ENCODE assay signal across 10 cellular contexts in genomic region chr10:89888647-89889046, GRCh38.
DNase-seq lines count a peak whose midpoint lies in the region; ATAC-seq and TF ChIP-seq lines count a peak whose summit lies in the region.
"Had no signal": no experiment of that assay in that cellular context is flagged by ENCODE, and none has a peak within 500 bp of the region (broad histone marks: within the 10 kb centered on the region; RNA-seq: fewer than 3 reads in every experiment).

No MANE protein-coding gene starts in this region.

- H4K20me1 ChIP-seq in OCI-LY3 (ENCODE audit: insufficient read depth, low read length) = no peaks in the 10 kb centered on the region
- H4K20me1 ChIP-seq in Karpas-422 (ENCODE audit: insufficient read depth, low read depth, low read length) = no peaks in the 10 kb centered on the region

- no peaks in the 10 kb centered on the region for H3K4me1 Mint-ChIP-seq in activated T-helper 1 cell treated with anti-CD3 and anti-CD28 coated beads, Interleukin-12 subunit alpha, Interleukin-12 subunit beta, Interleukin-2, Interleukin-4 antibody, amounts not matched to agents 30 ng/mL and 10 ng/mL and 1 ng/mL, durations not matched to agents 14 hours and 24 hours and 36 hours (ENCODE audit: low read depth)

- H3K27ac Mint-ChIP-seq in activated T-helper 1 cell treated with anti-CD3 and anti-CD28 coated beads, Interleukin-12 subunit alpha, Interleukin-12 subunit beta, Interleukin-2, Interleukin-4 antibody, amounts not matched to agents 30 ng/mL and 10 ng/mL and 1 ng/mL, durations not matched to agents 14 hours and 24 hours and 36 hours = no peak overlapping the region
- H3K27ac Mint-ChIP-seq: activated naive CD8-positive, alpha-beta T cell treated with anti-CD3 and anti-CD28 coated beads, Interleukin-2, amount 50 U/mL, for 24 hours had no signal

- no peaks in the 10 kb centered on the region for H3K9me3 ChIP-seq in right atrium auricular region
- H3K9me3 ChIP-seq in OCI-LY3 (ENCODE audit: insufficient read depth, low read length) = no peaks in the 10 kb centered on the region
- no peaks in the 10 kb centered on the region for H3K9me3 ChIP-seq in Karpas-422 (ENCODE audit: low read length)

- H3K9ac ChIP-seq in OCI-LY3 (ENCODE audit: low read length) = peak overlapping the region; percentile 96
- H3K9ac ChIP-seq in Karpas-422 (ENCODE audit: low read length) = no peak overlapping the region

- H3K9me3 Mint-ChIP-seq in activated T-helper 1 cell treated with anti-CD3 and anti-CD28 coated beads, Interleukin-12 subunit alpha, Interleukin-12 subunit beta, Interleukin-2, Interleukin-4 antibody, amounts not matched to agents 30 ng/mL and 10 ng/mL and 1 ng/mL, durations not matched to agents 14 hours and 24 hours and 36 hours = no peaks in the 10 kb centered on the region
- H3K9me3 Mint-ChIP-seq: activated naive CD8-positive, alpha-beta T cell treated with anti-CD3 and anti-CD28 coated beads, Interleukin-2, amount 50 U/mL, for 24 hours had no signal

- DNase-seq in Right ventricle myocardium superior (no peak), right atrium auricular region (ENCODE audit: low spot score) (no peak), Karpas-422 (no peak), NCI-H774 (lab: John Stamatoyannopoulos, UW) (no peak), mucosa of gallbladder (ENCODE audit: low spot score) (no peak)
- DNase-seq in activated T-helper 1 cell treated with anti-CD3 and anti-CD28 coated beads, Interleukin-12 subunit alpha, Interleukin-12 subunit beta, Interleukin-2, Interleukin-4 antibody, amounts not matched to agents 30 ng/mL and 10 ng/mL and 1 ng/mL, durations not matched to agents 14 hours and 24 hours and 36 hours (ENCODE audit: low spot score) = no peak
- DNase-seq: activated naive CD8-positive, alpha-beta T cell treated with anti-CD3 and anti-CD28 coated beads, Interleukin-2, amount 50 U/mL, for 24 hours; T-helper 2 cell had no signal

- H3K36me3 Mint-ChIP-seq in activated T-helper 1 cell treated with anti-CD3 and anti-CD28 coated beads, Interleukin-12 subunit alpha, Interleukin-12 subunit beta, Interleukin-2, Interleukin-4 antibody, amounts not matched to agents 30 ng/mL and 10 ng/mL and 1 ng/mL, durations not matched to agents 14 hours and 24 hours and 36 hours (ENCODE audit: low read depth) = no peaks in the 10 kb centered on the region

- H3K4me1 ChIP-seq in right atrium auricular region (no peaks in the 10 kb centered on the region), OCI-LY3 (ENCODE audit: low read length) (peaks cover 66% of the 10 kb centered on the region), Karpas-422 (ENCODE audit: low read length) (peaks cover 7% of the 10 kb centered on the region)

- peak overlapping the region; percentile 82 for H3K4me2 ChIP-seq in OCI-LY3 (ENCODE audit: low read length)
- no peak overlapping the region for H3K4me2 ChIP-seq in Karpas-422 (ENCODE audit: low read depth, low read length, poor library complexity, severe bottlenecking)

- H3K36me3 ChIP-seq in right atrium auricular region (no peaks in the 10 kb centered on the region), OCI-LY3 (replicated peaks; ENCODE audit: low read depth, low read length) (peaks cover 15% of the 10 kb centered on the region), Karpas-422 (ENCODE audit: insufficient read depth, low read length) (no peaks in the 10 kb centered on the region)

- TF ChIP-seq CTCF in right atrium auricular region (IDR thresholded peaks at IDR 0.05) (no peak), OCI-LY3 (IDR thresholded peaks at IDR 0.05; ENCODE audit: low read depth, low read length) (no peak)

- H3K4me3 Mint-ChIP-seq in activated T-helper 1 cell treated with anti-CD3 and anti-CD28 coated beads, Interleukin-12 subunit alpha, Interleukin-12 subunit beta, Interleukin-2, Interleukin-4 antibody, amounts not matched to agents 30 ng/mL and 10 ng/mL and 1 ng/mL, durations not matched to agents 14 hours and 24 hours and 36 hours = no peak overlapping the region
- H3K4me3 Mint-ChIP-seq: activated naive CD8-positive, alpha-beta T cell treated with anti-CD3 and anti-CD28 coated beads, Interleukin-2, amount 50 U/mL, for 24 hours had no signal

- peaks cover 12% of the 10 kb centered on the region for H3K27me3 Mint-ChIP-seq in activated T-helper 1 cell treated with anti-CD3 and anti-CD28 coated beads, Interleukin-12 subunit alpha, Interleukin-12 subunit beta, Interleukin-2, Interleukin-4 antibody, amounts not matched to agents 30 ng/mL and 10 ng/mL and 1 ng/mL, durations not matched to agents 14 hours and 24 hours and 36 hours (ENCODE audit: insufficient read depth)

- ATAC-seq in Right ventricle myocardium superior (ENCODE audit: poor library complexity) (peak; percentile 52), HG03025 (IDR thresholded peaks at IDR 0.05; ENCODE audit: low FRiP score, unreplicated experiment) (peak; percentile 67)
- ATAC-seq: activated naive CD8-positive, alpha-beta T cell treated with anti-CD3 and anti-CD28 coated beads, Interleukin-2, amount 50 U/mL, for 24 hours had no signal

- H3K4me3 ChIP-seq in right atrium auricular region (no peak overlapping the region), OCI-LY3 (ENCODE audit: low read length) (peak overlapping the region; percentile 67), Karpas-422 (ENCODE audit: low read length) (no peak overlapping the region)

- H2AFZ ChIP-seq in OCI-LY3 (ENCODE audit: low read depth, low read length) (no peak overlapping the region), Karpas-422 (ENCODE audit: low read length) (no peak overlapping the region)

- H3K79me2 ChIP-seq in OCI-LY3 (ENCODE audit: low read length) (no peaks in the 10 kb centered on the region), Karpas-422 (ENCODE audit: low read length) (no peaks in the 10 kb centered on the region)

- peak overlapping the region in 1 of 2 donors; percentile 11 for H3K27ac ChIP-seq in right atrium auricular region
- H3K27ac ChIP-seq in OCI-LY3 (ENCODE audit: low read length) = peak overlapping the region; percentile 100
- H3K27ac ChIP-seq in Karpas-422 (ENCODE audit: low read length) = no peak overlapping the region

- no peaks in the 10 kb centered on the region for H3K9me2 ChIP-seq in Karpas-422 (replicated peaks; ENCODE audit: insufficient read depth, low read length)

- intact Hi-C loops in Right ventricle myocardium superior (cut with DNase I) = no loop called here
- intact Hi-C loops in activated T-helper 1 cell treated with anti-CD3 and anti-CD28 coated beads, Interleukin-12 subunit alpha, Interleukin-12 subunit beta, Interleukin-2, Interleukin-4 antibody, amounts not matched to agents 30 ng/mL and 10 ng/mL and 1 ng/mL, durations not matched to agents 14 hours and 24 hours and 36 hours (cut with micrococcal nuclease) = no loop called here

- H3K27me3 ChIP-seq in right atrium auricular region = no peaks in the 10 kb centered on the region
- no peaks in the 10 kb centered on the region for H3K27me3 ChIP-seq in OCI-LY3 (ENCODE audit: low read depth, low read length)
- no peaks in the 10 kb centered on the region for H3K27me3 ChIP-seq in Karpas-422 (ENCODE audit: low read length)
